1 cellular context compared by ENCODE assay signal in genomic region chr15:67839929-67840746, GRCh38.
TF ChIP-seq lines count a peak whose summit lies in the region.

Gene RNU6-1, minus strand, starts transcription at chr15:67840045.

TF ChIP-seq in K562, 482 proteins besides CTCF, POLR2A, EP300 and RAD21 (continued from another document):
- TF ChIP-seq ZNF583 (CRISPR knock-in tag; IDR thresholded peaks at IDR 0.05) (no peak), ZNF12 (CRISPR knock-in tag; IDR thresholded peaks at IDR 0.05) (peak; percentile 71; the same call in 1 of the 2 replicates), TSHZ1 (CRISPR knock-in tag; IDR thresholded peaks at IDR 0.05) (no peak), IRF1 (CRISPR knock-in tag; IDR thresholded peaks at IDR 0.05; ENCODE audit: borderline replicate concordance) (no peak), ZNF280B (CRISPR knock-in tag; IDR thresholded peaks at IDR 0.05) (no peak), HDAC3 (IDR thresholded peaks at IDR 0.05; ENCODE audit: borderline replicate concordance, partially characterized antibody) (peak; percentile 14), TOE1 (IDR thresholded peaks at IDR 0.05; ENCODE audit: borderline replicate concordance) (peak; percentile 97), TOE1 (CRISPR knock-in tag; IDR thresholded peaks at IDR 0.05; ENCODE audit: borderline replicate concordance, low read depth) (no peak), EP400 (IDR thresholded peaks at IDR 0.05) (peak; percentile 89), ELF1 (tag; IDR thresholded peaks at IDR 0.05) (peak; percentile 75), HDGF (IDR thresholded peaks at IDR 0.05) (no peak), ZNF431 (CRISPR knock-in tag; IDR thresholded peaks at IDR 0.05) (no peak; the same call in 1 of the 2 replicates), NCOA6 (IDR thresholded peaks at IDR 0.05) (no peak), HDAC1 (IDR thresholded peaks at IDR 0.05) (peak; percentile 59 to 75; a peak in 3 of 4 replicates), HNRNPLL (IDR thresholded peaks at IDR 0.05; ENCODE audit: low read depth, low read length, poor library complexity, severe bottlenecking) (peak; percentile 37), DACH1 (IDR thresholded peaks at IDR 0.05; ENCODE audit: partially characterized antibody) (no peak), USF2 (CRISPR knock-in tag; IDR thresholded peaks at IDR 0.05) (peak; percentile 98), ARID2 (IDR thresholded peaks at IDR 0.05) (no peak), MYNN (IDR thresholded peaks at IDR 0.05) (no peak), MYNN (CRISPR knock-in tag; IDR thresholded peaks at IDR 0.05) (no peak), LARP7 (IDR thresholded peaks at IDR 0.05) (peak; percentile 50; the same call in 1 of the 2 replicates), SPI1 (IDR thresholded peaks at IDR 0.05; ENCODE audit: borderline replicate concordance, low read depth, low read length) (no peak), NBN (IDR thresholded peaks at IDR 0.05; ENCODE audit: low read depth) (peak; percentile 13; the same call in 1 of the 2 replicates), CREB3 (tag; conservative IDR thresholded peaks at IDR 0.05; ENCODE audit: low read depth) (no peak), BCOR (IDR thresholded peaks at IDR 0.05) (peak; percentile 38; the same call in 1 of the 2 replicates), NONO (IDR thresholded peaks at IDR 0.05; ENCODE audit: low read depth in 2 of 2, low read length in 1 of 2) (peak in 1 of 2 experiments; percentile 22; a peak in 1 of 4 replicates), SMAD2 (IDR thresholded peaks at IDR 0.05; ENCODE audit: low read depth, low read length) (no peak), THAP7 (CRISPR knock-in tag; IDR thresholded peaks at IDR 0.05) (no peak), ATF3 (IDR thresholded peaks at IDR 0.05) (0 out of 2 replicates have a peak, but pooled peaks have one; percentile 8), ATF3 (CRISPR knock-in tag; conservative IDR thresholded peaks at IDR 0.05) (no peak), MIER1 (IDR thresholded peaks at IDR 0.05; ENCODE audit: low read depth) (no peak), BRD4 (IDR thresholded peaks at IDR 0.05) (peak; percentile 5; the same call in 1 of the 2 replicates), RFX7 (CRISPR knock-in tag; IDR thresholded peaks at IDR 0.05) (no peak), HBP1 (CRISPR knock-in tag; IDR thresholded peaks at IDR 0.05) (no peak), POLR3G (IDR thresholded peaks at IDR 0.05; ENCODE audit: extremely low read depth, insufficient read length, insufficient replicate concordance) (no peak), PYGO2 (tag; IDR thresholded peaks at IDR 0.05) (no peak), MEF2D (tag; conservative IDR thresholded peaks at IDR 0.05; ENCODE audit: low read depth) (peak; percentile 37; the same call in 1 of the 2 replicates), ZNF165 (CRISPR knock-in tag; IDR thresholded peaks at IDR 0.05; ENCODE audit: borderline replicate concordance) (no peak)
